ENCODE assay signal across 1 cellular context in genomic region chr11:124673333-124674167, GRCh38.
TF ChIP-seq lines count a peak whose summit lies in the region.

A gene with protein sequence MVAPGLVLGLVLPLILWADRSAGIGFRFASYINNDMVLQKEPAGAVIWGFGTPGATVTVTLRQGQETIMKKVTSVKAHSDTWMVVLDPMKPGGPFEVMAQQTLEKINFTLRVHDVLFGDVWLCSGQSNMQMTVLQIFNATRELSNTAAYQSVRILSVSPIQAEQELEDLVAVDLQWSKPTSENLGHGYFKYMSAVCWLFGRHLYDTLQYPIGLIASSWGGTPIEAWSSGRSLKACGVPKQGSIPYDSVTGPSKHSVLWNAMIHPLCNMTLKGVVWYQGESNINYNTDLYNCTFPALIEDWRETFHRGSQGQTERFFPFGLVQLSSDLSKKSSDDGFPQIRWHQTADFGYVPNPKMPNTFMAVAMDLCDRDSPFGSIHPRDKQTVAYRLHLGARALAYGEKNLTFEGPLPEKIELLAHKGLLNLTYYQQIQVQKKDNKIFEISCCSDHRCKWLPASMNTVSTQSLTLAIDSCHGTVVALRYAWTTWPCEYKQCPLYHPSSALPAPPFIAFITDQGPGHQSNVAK (minus strand): TSS chr11:124673739. CDS start chr11:124673708, 31 bp downstream.
Gene SPA17, plus strand, starts transcription at chr11:124673904. Its CDS starts 1,361 bp downstream, at chr11:124675265.

TF ChIP-seq in HepG2, 621 proteins besides CTCF, POLR2A, EP300 and RAD21 (continued from another document and continues in another):
- TF ChIP-seq AFF4 (CRISPR knock-in tag; IDR thresholded peaks at IDR 0.05), result no peak
- TF ChIP-seq, protein P1, sequence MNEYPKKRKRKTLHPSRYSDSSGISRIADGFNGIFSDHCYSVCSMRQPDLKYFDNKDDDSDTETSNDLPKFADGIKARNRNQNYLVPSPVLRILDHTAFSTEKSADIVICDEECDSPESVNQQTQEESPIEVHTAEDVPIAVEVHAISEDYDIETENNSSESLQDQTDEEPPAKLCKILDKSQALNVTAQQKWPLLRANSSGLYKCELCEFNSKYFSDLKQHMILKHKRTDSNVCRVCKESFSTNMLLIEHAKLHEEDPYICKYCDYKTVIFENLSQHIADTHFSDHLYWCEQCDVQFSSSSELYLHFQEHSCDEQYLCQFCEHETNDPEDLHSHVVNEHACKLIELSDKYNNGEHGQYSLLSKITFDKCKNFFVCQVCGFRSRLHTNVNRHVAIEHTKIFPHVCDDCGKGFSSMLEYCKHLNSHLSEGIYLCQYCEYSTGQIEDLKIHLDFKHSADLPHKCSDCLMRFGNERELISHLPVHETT (CRISPR knock-in tag; conservative IDR thresholded peaks at IDR 0.05), result 0 out of 2 replicates have a peak, but pooled peaks have one; percentile 24
- TF ChIP-seq ZNF7 (CRISPR knock-in tag; IDR thresholded peaks at IDR 0.05), result no peak
- peak; percentile 42; the same call in 1 of the 2 replicates for TF ChIP-seq ZFP1 (CRISPR knock-in tag; IDR thresholded peaks at IDR 0.05)
- TF ChIP-seq ZNF10 (CRISPR knock-in tag; IDR thresholded peaks at IDR 0.05; ENCODE audit: borderline replicate concordance, low read depth), result no peak
- no peak for TF ChIP-seq TEAD2 (CRISPR knock-in tag; IDR thresholded peaks at IDR 0.05)
- no peak for TF ChIP-seq ZNF276 (CRISPR knock-in tag; IDR thresholded peaks at IDR 0.05; ENCODE audit: low read depth)
- 0 out of 2 replicates have a peak, but pooled peaks have one; percentile 60 for TF ChIP-seq ZNF605 (CRISPR knock-in tag; IDR thresholded peaks at IDR 0.05)
- no peak for TF ChIP-seq GPBP1L1 (CRISPR knock-in tag; IDR thresholded peaks at IDR 0.05)
- TF ChIP-seq ZNF484 (CRISPR knock-in tag; IDR thresholded peaks at IDR 0.05; ENCODE audit: borderline replicate concordance, low read depth), result no peak
- TF ChIP-seq TBX3 (IDR thresholded peaks at IDR 0.05; ENCODE audit: borderline replicate concordance), result no peak
- no peak; the same call in 1 of the 2 replicates for TF ChIP-seq ELF3 (CRISPR knock-in tag; IDR thresholded peaks at IDR 0.05)
- no peak for TF ChIP-seq ZSCAN22 (CRISPR knock-in tag; IDR thresholded peaks at IDR 0.05)
- TF ChIP-seq, protein P2, sequence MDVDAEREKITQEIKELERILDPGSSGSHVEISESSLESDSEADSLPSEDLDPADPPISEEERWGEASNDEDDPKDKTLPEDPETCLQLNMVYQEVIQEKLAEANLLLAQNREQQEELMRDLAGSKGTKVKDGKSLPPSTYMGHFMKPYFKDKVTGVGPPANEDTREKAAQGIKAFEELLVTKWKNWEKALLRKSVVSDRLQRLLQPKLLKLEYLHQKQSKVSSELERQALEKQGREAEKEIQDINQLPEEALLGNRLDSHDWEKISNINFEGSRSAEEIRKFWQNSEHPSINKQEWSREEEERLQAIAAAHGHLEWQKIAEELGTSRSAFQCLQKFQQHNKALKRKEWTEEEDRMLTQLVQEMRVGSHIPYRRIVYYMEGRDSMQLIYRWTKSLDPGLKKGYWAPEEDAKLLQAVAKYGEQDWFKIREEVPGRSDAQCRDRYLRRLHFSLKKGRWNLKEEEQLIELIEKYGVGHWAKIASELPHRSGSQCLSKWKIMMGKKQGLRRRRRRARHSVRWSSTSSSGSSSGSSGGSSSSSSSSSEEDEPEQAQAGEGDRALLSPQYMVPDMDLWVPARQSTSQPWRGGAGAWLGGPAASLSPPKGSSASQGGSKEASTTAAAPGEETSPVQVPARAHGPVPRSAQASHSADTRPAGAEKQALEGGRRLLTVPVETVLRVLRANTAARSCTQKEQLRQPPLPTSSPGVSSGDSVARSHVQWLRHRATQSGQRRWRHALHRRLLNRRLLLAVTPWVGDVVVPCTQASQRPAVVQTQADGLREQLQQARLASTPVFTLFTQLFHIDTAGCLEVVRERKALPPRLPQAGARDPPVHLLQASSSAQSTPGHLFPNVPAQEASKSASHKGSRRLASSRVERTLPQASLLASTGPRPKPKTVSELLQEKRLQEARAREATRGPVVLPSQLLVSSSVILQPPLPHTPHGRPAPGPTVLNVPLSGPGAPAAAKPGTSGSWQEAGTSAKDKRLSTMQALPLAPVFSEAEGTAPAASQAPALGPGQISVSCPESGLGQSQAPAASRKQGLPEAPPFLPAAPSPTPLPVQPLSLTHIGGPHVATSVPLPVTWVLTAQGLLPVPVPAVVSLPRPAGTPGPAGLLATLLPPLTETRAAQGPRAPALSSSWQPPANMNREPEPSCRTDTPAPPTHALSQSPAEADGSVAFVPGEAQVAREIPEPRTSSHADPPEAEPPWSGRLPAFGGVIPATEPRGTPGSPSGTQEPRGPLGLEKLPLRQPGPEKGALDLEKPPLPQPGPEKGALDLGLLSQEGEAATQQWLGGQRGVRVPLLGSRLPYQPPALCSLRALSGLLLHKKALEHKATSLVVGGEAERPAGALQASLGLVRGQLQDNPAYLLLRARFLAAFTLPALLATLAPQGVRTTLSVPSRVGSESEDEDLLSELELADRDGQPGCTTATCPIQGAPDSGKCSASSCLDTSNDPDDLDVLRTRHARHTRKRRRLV (CRISPR knock-in tag; IDR thresholded peaks at IDR 0.05), result peak; percentile 63; the same call in 1 of the 2 replicates
- peak; percentile 51 for TF ChIP-seq ZMYM4 (CRISPR knock-in tag; IDR thresholded peaks at IDR 0.05)
- TF ChIP-seq RBFOX2 (IDR thresholded peaks at IDR 0.05; ENCODE audit: low read depth, low read length), result peak; percentile 85
- no peak for TF ChIP-seq SMARCE1 (IDR thresholded peaks at IDR 0.05; ENCODE audit: borderline replicate concordance)
- TF ChIP-seq, protein P3, sequence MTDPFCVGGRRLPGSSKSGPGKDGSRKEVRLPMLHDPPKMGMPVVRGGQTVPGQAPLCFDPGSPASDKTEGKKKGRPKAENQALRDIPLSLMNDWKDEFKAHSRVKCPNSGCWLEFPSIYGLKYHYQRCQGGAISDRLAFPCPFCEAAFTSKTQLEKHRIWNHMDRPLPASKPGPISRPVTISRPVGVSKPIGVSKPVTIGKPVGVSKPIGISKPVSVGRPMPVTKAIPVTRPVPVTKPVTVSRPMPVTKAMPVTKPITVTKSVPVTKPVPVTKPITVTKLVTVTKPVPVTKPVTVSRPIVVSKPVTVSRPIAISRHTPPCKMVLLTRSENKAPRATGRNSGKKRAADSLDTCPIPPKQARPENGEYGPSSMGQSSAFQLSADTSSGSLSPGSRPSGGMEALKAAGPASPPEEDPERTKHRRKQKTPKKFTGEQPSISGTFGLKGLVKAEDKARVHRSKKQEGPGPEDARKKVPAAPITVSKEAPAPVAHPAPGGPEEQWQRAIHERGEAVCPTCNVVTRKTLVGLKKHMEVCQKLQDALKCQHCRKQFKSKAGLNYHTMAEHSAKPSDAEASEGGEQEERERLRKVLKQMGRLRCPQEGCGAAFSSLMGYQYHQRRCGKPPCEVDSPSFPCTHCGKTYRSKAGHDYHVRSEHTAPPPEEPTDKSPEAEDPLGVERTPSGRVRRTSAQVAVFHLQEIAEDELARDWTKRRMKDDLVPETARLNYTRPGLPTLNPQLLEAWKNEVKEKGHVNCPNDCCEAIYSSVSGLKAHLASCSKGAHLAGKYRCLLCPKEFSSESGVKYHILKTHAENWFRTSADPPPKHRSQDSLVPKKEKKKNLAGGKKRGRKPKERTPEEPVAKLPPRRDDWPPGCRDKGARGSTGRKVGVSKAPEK (CRISPR knock-in tag; IDR thresholded peaks at IDR 0.05; ENCODE audit: borderline replicate concordance), result no peak; the same call in 1 of the 2 replicates
- no peak for TF ChIP-seq SUZ12 (IDR thresholded peaks at IDR 0.05; ENCODE audit: low read depth, low read length)
- TF ChIP-seq, protein P4, sequence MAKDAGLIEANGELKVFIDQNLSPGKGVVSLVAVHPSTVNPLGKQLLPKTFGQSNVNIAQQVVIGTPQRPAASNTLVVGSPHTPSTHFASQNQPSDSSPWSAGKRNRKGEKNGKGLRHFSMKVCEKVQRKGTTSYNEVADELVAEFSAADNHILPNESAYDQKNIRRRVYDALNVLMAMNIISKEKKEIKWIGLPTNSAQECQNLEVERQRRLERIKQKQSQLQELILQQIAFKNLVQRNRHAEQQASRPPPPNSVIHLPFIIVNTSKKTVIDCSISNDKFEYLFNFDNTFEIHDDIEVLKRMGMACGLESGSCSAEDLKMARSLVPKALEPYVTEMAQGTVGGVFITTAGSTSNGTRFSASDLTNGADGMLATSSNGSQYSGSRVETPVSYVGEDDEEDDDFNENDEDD (CRISPR knock-in tag; IDR thresholded peaks at IDR 0.05; ENCODE audit: borderline replicate concordance), result no peak
- no peak for TF ChIP-seq ZBTB21 (CRISPR knock-in tag; IDR thresholded peaks at IDR 0.05)
- no peak for TF ChIP-seq CAMTA2 (CRISPR knock-in tag; IDR thresholded peaks at IDR 0.05; ENCODE audit: borderline replicate concordance)
- TF ChIP-seq KAT8 (CRISPR knock-in tag; IDR thresholded peaks at IDR 0.05), result peak; percentile 72
- peak; percentile 72 for TF ChIP-seq RFX3 (CRISPR knock-in tag; IDR thresholded peaks at IDR 0.05)
- no peak for TF ChIP-seq ZNF326 (CRISPR knock-in tag; IDR thresholded peaks at IDR 0.05; ENCODE audit: borderline replicate concordance)
